1 cellular context compared by ENCODE assay signal in the genomic region with DNA sequence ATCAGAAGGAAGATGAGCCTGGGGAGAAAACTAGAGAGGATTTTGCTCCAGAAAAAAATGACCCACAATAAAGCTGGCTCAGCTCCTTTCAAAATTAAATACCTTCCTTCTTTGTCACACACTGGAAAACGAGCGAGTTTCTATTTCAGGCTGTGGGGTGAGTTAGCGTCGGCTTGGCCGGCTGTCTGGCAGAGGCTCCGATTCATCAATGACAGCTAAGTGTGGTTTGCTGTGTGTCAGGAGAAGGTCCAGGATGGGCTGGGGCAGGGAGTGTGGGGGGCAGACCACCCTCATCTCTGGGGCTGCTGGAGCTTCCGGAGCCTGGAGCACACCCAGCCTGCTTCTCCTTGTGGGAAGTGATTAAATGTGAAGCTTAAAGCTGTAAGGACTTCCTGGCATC.
TF ChIP-seq lines count a peak whose summit lies in the region.

No MANE protein-coding gene starts in this region.

TF ChIP-seq in WTC11, 78 proteins besides CTCF, POLR2A, EP300 and RAD21 (continued from another document):
- TF ChIP-seq, protein P1, sequence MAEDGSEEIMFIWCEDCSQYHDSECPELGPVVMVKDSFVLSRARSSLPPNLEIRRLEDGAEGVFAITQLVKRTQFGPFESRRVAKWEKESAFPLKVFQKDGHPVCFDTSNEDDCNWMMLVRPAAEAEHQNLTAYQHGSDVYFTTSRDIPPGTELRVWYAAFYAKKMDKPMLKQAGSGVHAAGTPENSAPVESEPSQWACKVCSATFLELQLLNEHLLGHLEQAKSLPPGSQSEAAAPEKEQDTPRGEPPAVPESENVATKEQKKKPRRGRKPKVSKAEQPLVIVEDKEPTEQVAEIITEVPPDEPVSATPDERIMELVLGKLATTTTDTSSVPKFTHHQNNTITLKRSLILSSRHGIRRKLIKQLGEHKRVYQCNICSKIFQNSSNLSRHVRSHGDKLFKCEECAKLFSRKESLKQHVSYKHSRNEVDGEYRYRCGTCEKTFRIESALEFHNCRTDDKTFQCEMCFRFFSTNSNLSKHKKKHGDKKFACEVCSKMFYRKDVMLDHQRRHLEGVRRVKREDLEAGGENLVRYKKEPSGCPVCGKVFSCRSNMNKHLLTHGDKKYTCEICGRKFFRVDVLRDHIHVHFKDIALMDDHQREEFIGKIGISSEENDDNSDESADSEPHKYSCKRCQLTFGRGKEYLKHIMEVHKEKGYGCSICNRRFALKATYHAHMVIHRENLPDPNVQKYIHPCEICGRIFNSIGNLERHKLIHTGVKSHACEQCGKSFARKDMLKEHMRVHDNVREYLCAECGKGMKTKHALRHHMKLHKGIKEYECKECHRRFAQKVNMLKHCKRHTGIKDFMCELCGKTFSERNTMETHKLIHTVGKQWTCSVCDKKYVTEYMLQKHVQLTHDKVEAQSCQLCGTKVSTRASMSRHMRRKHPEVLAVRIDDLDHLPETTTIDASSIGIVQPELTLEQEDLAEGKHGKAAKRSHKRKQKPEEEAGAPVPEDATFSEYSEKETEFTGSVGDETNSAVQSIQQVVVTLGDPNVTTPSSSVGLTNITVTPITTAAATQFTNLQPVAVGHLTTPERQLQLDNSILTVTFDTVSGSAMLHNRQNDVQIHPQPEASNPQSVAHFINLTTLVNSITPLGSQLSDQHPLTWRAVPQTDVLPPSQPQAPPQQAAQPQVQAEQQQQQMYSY (CRISPR knock-in tag; IDR thresholded peaks at IDR 0.05): no peak
- TF ChIP-seq NR1H2 (CRISPR knock-in tag; IDR thresholded peaks at IDR 0.05) (no peak), ZNF671 (CRISPR knock-in tag; IDR thresholded peaks at IDR 0.05) (no peak)
- TF ChIP-seq, protein P2, sequence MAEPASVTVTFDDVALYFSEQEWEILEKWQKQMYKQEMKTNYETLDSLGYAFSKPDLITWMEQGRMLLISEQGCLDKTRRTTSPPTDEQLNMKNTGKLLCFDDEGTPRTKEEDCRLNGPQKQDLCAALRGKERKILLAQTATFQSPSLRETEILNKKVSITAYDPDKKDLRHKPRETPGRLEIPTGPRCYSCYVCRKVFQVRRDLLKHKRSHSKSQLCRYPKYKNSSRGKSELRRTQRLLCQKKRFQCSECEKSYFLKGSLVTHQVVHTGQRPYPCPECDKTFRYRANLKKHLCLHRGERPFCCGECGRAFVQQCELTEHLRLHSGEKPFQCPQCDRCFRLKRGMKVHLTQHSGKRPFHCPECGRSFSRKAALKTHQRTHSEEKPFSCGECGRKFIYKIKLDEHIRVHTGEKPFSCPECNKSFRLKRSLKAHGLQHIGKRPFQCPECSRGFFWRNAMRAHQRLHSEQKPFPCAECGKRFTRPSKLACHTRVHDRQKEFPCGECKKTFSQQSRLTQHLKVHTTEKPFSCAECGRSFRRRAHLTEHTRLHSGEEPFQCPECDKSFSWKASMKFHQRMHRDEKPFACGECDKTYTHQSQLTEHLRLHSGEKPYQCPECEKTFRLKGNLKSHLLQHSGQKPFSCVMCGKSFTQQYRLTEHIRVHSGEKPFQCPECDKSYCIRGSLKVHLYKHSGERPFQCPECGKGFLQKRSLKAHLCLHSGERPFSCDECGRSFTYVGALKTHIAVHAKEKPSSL (CRISPR knock-in tag; conservative IDR thresholded peaks at IDR 0.05): no peak
